Comparison of ENCODE assay signal across 1 cellular context in the genomic region with DNA sequence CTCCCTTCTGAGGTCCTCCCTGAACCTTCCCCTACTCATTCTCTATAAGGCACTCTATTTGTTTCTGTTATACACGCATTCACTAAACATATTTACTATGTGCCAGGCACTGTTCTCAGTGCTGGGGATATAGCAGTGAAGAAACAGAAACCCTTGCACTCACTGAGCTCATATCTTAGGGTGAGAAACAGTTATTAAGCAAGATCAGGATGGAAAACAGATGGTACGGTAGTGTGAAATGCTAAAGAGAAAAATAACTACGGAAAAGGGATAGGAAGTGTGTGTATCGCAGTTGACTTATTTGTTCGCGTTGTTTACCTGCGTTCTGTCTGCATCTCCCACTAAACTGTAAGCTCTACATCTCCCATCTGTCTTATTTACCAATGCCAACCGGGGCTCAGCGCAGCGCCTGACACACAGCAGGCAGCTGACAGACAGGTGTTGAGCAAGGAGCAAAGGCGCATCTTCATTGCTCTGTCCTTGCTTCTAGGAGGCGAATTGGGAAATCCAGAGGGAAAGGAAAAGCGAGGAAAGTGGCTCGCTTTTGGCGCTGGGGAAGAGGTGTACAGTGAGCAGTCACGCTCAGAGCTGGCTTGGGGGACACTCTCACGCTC.
TF ChIP-seq lines count a peak whose summit lies in the region.

No MANE protein-coding gene starts in this region.

TF ChIP-seq in GM12878, 131 proteins besides CTCF, POLR2A, EP300 and RAD21:
- TF ChIP-seq ZNF592 (IDR thresholded peaks at IDR 0.05), result no peak
- no peak for TF ChIP-seq KLF5 (IDR thresholded peaks at IDR 0.05; ENCODE audit: partially characterized antibody)
- TF ChIP-seq NKRF (conservative IDR thresholded peaks at IDR 0.05), result 0 out of 2 replicates have a peak, but pooled peaks have one; percentile 15
- TF ChIP-seq CHD2 (IDR thresholded peaks at IDR 0.05; ENCODE audit: borderline replicate concordance, low read depth, low read length), result no peak
- no peak for TF ChIP-seq TCF3 (IDR thresholded peaks at IDR 0.05; ENCODE audit: borderline replicate concordance, insufficient read depth, low read depth, low read length)
- TF ChIP-seq LARP7 (IDR thresholded peaks at IDR 0.05), result peak; percentile 56; the same call in 1 of the 2 replicates
- TF ChIP-seq POLR2AphosphoS5 (IDR thresholded peaks at IDR 0.05; ENCODE audit: low read length), result no peak
- TF ChIP-seq ZSCAN29 (IDR thresholded peaks at IDR 0.05), result no peak
- TF ChIP-seq REST (IDR thresholded peaks at IDR 0.05; ENCODE audit: low read depth, low read length), result no peak
- TF ChIP-seq RELA (IDR thresholded peaks at IDR 0.05; ENCODE audit: borderline replicate concordance, partially characterized antibody), result no peak
- TF ChIP-seq ZNF217 (IDR thresholded peaks at IDR 0.05), result no peak
